In genomic region chr5:151239237-151239861, GRCh38 we compare ENCODE assay signal across 8 cellular contexts. TPM values are rescaled to one million over a fixed set of nuclear protein-coding genes. Genes with fewer than 3 reads are reported as not detected.
DNase-seq lines count a peak whose midpoint lies in the region; ATAC-seq and TF ChIP-seq lines count a peak whose summit lies in the region.

No MANE protein-coding gene starts in this region.

- H3K79me1 ChIP-seq in IMR-90 (ENCODE audit: low read depth in 1 of 2, low read length in 2 of 2): no peaks in the 10 kb centered on the region

- no peak overlapping the region for H3K27ac ChIP-seq in C4-2B
- no peak overlapping the region for H3K27ac ChIP-seq in IMR-90 (ENCODE audit: insufficient read depth, low read length)
- H3K27ac ChIP-seq in dorsolateral prefrontal cortex: no peak overlapping the region
- peak overlapping the region in 1 of 2 donors; percentile 83 for H3K27ac ChIP-seq in lung (ENCODE audit: low read depth in 1 of 2, low read length in 1 of 2)
- H3K27ac ChIP-seq in stomach: peak overlapping the region in 3 of 5 donors; percentile 63 to 85 (median 69)

- H2BK15ac ChIP-seq in IMR-90 (ENCODE audit: low read depth, low read length): no peak overlapping the region

- H3K27me3 ChIP-seq in IMR-90 (ENCODE audit: control insufficient read depth, insufficient read depth, low read length): peaks cover 18% of the 10 kb centered on the region
- H3K27me3 ChIP-seq in dorsolateral prefrontal cortex: no peaks in the 10 kb centered on the region
- no peaks in the 10 kb centered on the region for H3K27me3 ChIP-seq in lung (ENCODE audit: control insufficient read depth, insufficient read depth)
- no peaks in the 10 kb centered on the region for H3K27me3 ChIP-seq in stomach

- H3K9me3 ChIP-seq in IMR-90 (ENCODE audit: control insufficient read depth, insufficient read depth, low read length) (no peaks in the 10 kb centered on the region), lung (ENCODE audit: control insufficient read depth in 2 of 2, insufficient read depth in 1 of 2, low read length in 1 of 2) (no peaks in the 10 kb centered on the region), stomach (no peaks in the 10 kb centered on the region)

- H3K14ac ChIP-seq in IMR-90 (replicated peaks; ENCODE audit: low read depth, low read length): no peak overlapping the region

- H4K8ac ChIP-seq in IMR-90 (ENCODE audit: low read depth in 2 of 2, low read length in 2 of 2): no peak overlapping the region

- no peak overlapping the region for H3K4ac ChIP-seq in IMR-90 (ENCODE audit: low read depth, low read length)

- no peak overlapping the region for H2AK9ac ChIP-seq in IMR-90 (replicated peaks; ENCODE audit: low read depth, low read length, poor library complexity)

- DNase-seq in IMR-90 (peak; percentile 63), T-helper 9 cell (peak; percentile 52), dorsolateral prefrontal cortex (peak; percentile 24 to 77 (median 68)), lung (ENCODE audit: low spot score) (peak; percentile 84), stomach (peak; percentile 80), GF-D8 (lab: John Stamatoyannopoulos, UW) (no peak)

- TF ChIP-seq RAD21 in IMR-90 (IDR thresholded peaks at IDR 0.05; ENCODE audit: low read length): peak; percentile 81

- intact Hi-C loops in IMR-90 (cut with micrococcal nuclease) (loop anchor here (1.0 to 5.0 kb wide), 5 partner anchors 75 to 413 kb away; no protein-coding TSS in a partner anchor), dorsolateral prefrontal cortex (cut with DNase I) (no loop called here), stomach (cut with DNase I; ENCODE audit: low total_unique reads) (no loop called here)

- H3K56ac ChIP-seq in IMR-90 (ENCODE audit: extremely low read depth, insufficient read depth, low read length): no peak overlapping the region

- no peak overlapping the region for H4K91ac ChIP-seq in IMR-90 (ENCODE audit: insufficient read depth, low read depth, low read length)

- no peak overlapping the region for H4K5ac ChIP-seq in IMR-90 (ENCODE audit: low read depth, low read length)

- no peak overlapping the region for H2AFZ ChIP-seq in IMR-90 (replicated peaks; ENCODE audit: low read length, poor library complexity)

- H3K9me1 ChIP-seq in IMR-90 (ENCODE audit: insufficient read depth, low read length): no peaks in the 10 kb centered on the region

- TF ChIP-seq EP300 in stomach (IDR thresholded peaks at IDR 0.05): no peak

- H2BK120ac ChIP-seq in IMR-90 (ENCODE audit: low read depth, low read length): no peak overlapping the region

- no peak overlapping the region for H2BK5ac ChIP-seq in IMR-90 (ENCODE audit: low read depth, low read length, poor library complexity, severe bottlenecking)

- BruUV-seq in IMR-90 (replicated peaks; lab: Mats Ljungman, UMichigan): no TSS peak

- H3K4me2 ChIP-seq in IMR-90 (ENCODE audit: low read depth, low read length): no peak overlapping the region

- no peak overlapping the region for H3K23ac ChIP-seq in IMR-90 (ENCODE audit: low read depth, low read length)

- POLR2A ChIA-PET in IMR-90 (lab: Charles Lee; ENCODE audit: unreplicated experiment): interaction anchor here (0.6 kb wide), 1 partner anchor 97 kb away, joined by 4 read pairs; no protein-coding TSS in a partner anchor

- dilution Hi-C loops in IMR-90 (cut with HindIII; ENCODE audit: low sequenced_read_pairs, unreplicated experiment): no loop called here

- no peak overlapping the region for H3K9ac ChIP-seq in IMR-90 (ENCODE audit: low read depth, low read length)

- TF ChIP-seq POLR2A in GM18505 (IDR thresholded peaks at IDR 0.05; ENCODE audit: borderline replicate concordance, extremely low read depth, insufficient read depth, insufficient read length): no peak
- no peak for TF ChIP-seq POLR2A in IMR-90 (IDR thresholded peaks at IDR 0.05; ENCODE audit: low read depth, low read length)
- no peak for TF ChIP-seq POLR2A in stomach (IDR thresholded peaks at IDR 0.05)

- no peaks in the 10 kb centered on the region for H4K20me1 ChIP-seq in IMR-90 (ENCODE audit: insufficient read depth, low read length)

- WGBS in IMR-90 (ENCODE audit: extremely low coverage in 2 of 2, insufficient read length in 1 of 2), 2 experiments: 0% methylated on average over 2 of the region's 17 CpGs; no CpG with 5 or more reads in 1 of the 2 experiments
- WGBS in lung, 2 donors: 21 to 24% methylated on average over 17 of the region's 17 CpGs
- WGBS in stomach, 5 donors: 19 to 61% (median 22%) methylated on average over 17 of the region's 17 CpGs

- H3K4me1 ChIP-seq in IMR-90 (ENCODE audit: control insufficient read depth, insufficient read depth, low read length) (peaks cover 2% of the 10 kb centered on the region; the same call in 1 of the 2 replicates), lung (ENCODE audit: control insufficient read depth in 2 of 2, insufficient read depth in 2 of 2, low read length in 2 of 2) (peaks cover 0 to 4% of the 10 kb centered on the region in 2 donors), stomach (peaks cover 5 to 23% (median 16%) of the 10 kb centered on the region in 4 donors)

- TF ChIP-seq CTCF in C4-2B (conservative IDR thresholded peaks at IDR 0.05): peak; percentile 96
- TF ChIP-seq CTCF in IMR-90 (conservative IDR thresholded peaks at IDR 0.05; ENCODE audit: low read depth, low read length): peak; percentile 93
- peak in 54 of 56 donors; percentile 45 to 91 (median 80) for TF ChIP-seq CTCF in dorsolateral prefrontal cortex (IDR thresholded peaks at IDR 0.05 in 54 of 56, conservative IDR thresholded peaks at IDR 0.05 in 2 of 56; ENCODE audit: low read depth in 1 of 56, partially characterized antibody in 56 of 56)
- peak; percentile 84 for TF ChIP-seq CTCF in lung (IDR thresholded peaks at IDR 0.05; ENCODE audit: control extremely low read depth, extremely low read depth)
- TF ChIP-seq CTCF in stomach (IDR thresholded peaks at IDR 0.05): peak in 5 of 7 experiments; percentile 44 to 86 (median 50)

- H2AK5ac ChIP-seq in IMR-90 (ENCODE audit: low read depth, low read length): no peak overlapping the region

- CTCF ChIA-PET in IMR-90 (lab: Yijun Ruan, JAX): interaction anchor here (0.5 to 1.5 kb wide), 15 partner anchors 9 to 532 kb away, joined by 3 to 12 read pairs (median 3); partner anchors contain the start of genes CCDC69 and GM2A

- no peaks in the 10 kb centered on the region for H3K36me3 ChIP-seq in IMR-90 (ENCODE audit: control insufficient read depth, insufficient read depth, low read length)
- no peaks in the 10 kb centered on the region for H3K36me3 ChIP-seq in lung (ENCODE audit: control insufficient read depth in 2 of 2, insufficient read depth in 2 of 2, low read length in 2 of 2)
- H3K36me3 ChIP-seq in stomach: no peaks in the 10 kb centered on the region

- H2BK20ac ChIP-seq in IMR-90 (ENCODE audit: low read depth, low read length): no peak overlapping the region

- ATAC-seq in GM18505 (IDR thresholded peaks at IDR 0.05; ENCODE audit: unreplicated experiment) (peak; percentile 44), IMR-90 (ENCODE audit: low read depth) (peak; percentile 99), lung (ENCODE audit: insufficient read depth, low FRiP score) (peak; percentile 65)

- in situ Hi-C loops in IMR-90 (cut with MboI; ENCODE audit: low sequenced_read_pairs): loop anchor here (5.0 kb wide), 1 partner anchor 117 kb away; no protein-coding TSS in a partner anchor

- no peak overlapping the region for H3K4me3 ChIP-seq in IMR-90 (ENCODE audit: insufficient read depth, low read depth, low read length)
- peak overlapping the region in 1 of 59 donors; percentile 30 for H3K4me3 ChIP-seq in dorsolateral prefrontal cortex
- H3K4me3 ChIP-seq in lung: no peak overlapping the region
- peak overlapping the region; percentile 16 to 29 (median 22) for H3K4me3 ChIP-seq in stomach

- H3K18ac ChIP-seq in IMR-90 (ENCODE audit: low read depth, low read length): no peak overlapping the region

TF ChIP-seq in IMR-90, 13 proteins besides CTCF, POLR2A, EP300 and RAD21:
- TF ChIP-seq, protein P1, sequence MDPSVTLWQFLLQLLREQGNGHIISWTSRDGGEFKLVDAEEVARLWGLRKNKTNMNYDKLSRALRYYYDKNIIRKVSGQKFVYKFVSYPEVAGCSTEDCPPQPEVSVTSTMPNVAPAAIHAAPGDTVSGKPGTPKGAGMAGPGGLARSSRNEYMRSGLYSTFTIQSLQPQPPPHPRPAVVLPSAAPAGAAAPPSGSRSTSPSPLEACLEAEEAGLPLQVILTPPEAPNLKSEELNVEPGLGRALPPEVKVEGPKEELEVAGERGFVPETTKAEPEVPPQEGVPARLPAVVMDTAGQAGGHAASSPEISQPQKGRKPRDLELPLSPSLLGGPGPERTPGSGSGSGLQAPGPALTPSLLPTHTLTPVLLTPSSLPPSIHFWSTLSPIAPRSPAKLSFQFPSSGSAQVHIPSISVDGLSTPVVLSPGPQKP (IDR thresholded peaks at IDR 0.05; ENCODE audit: borderline replicate concordance, low read depth, low read length): no peak
- peak; percentile 60 for TF ChIP-seq SMC3 (IDR thresholded peaks at IDR 0.05; ENCODE audit: low read depth, low read length)

RNA-seq across cellular contexts. Expression of gene GM2A, which starts 13.6 kb away (rescaled TPM):
- 18.5 and 18.6 TPM in 2 replicates for total RNA-seq in IMR-90 (2012; rRNA removed)
- polyA plus RNA-seq in IMR-90 (2012; rRNA removed): 12.8 and 13.8 TPM in 2 replicates
- 8.0 and 9.9 TPM in 2 replicates for polyA plus RNA-seq in IMR-90 (2012; cell fraction: cytosol; rRNA removed)
- polyA plus RNA-seq in IMR-90 (2012; cell fraction: nucleus; rRNA removed; ENCODE audit: low replicate concordance): 2.0 and 3.1 TPM in 2 replicates
- 10 to 100 TPM; 25.4 to 82.0 (median 40.5) TPM for total RNA-seq in dorsolateral prefrontal cortex
- total RNA-seq in lung: 10 to 100 TPM; 31.3 to 78.7 TPM
- 10 to 100 TPM; 36.5 to 39.7 TPM for polyA plus RNA-seq in lung
- 10 to 100 TPM in 4 of 5 donors, 1 to 10 TPM in 1; 3.5 to 57.2 (median 21.4) TPM for total RNA-seq in stomach
- 10 to 100 TPM in 1 of 3 donors, 1 to 10 TPM in 2; 3.2 to 27.7 (median 9.2) TPM for polyA plus RNA-seq in stomach

RNA-seq across cellular contexts. Expression of gene CCDC69, which starts 15.5 kb away (rescaled TPM):
- total RNA-seq in IMR-90 (2012; rRNA removed): 0.36 and 0.56 TPM in 2 replicates
- polyA plus RNA-seq in IMR-90 (2012; rRNA removed): 0.36 and 0.48 TPM in 2 replicates
- 0.25 and 0.31 TPM in 2 replicates for polyA plus RNA-seq in IMR-90 (2012; cell fraction: cytosol; rRNA removed)
- 0.11 and 0.24 TPM in 2 replicates for polyA plus RNA-seq in IMR-90 (2012; cell fraction: nucleus; rRNA removed; ENCODE audit: low replicate concordance)
- total RNA-seq in dorsolateral prefrontal cortex: 10 to 100 TPM in 50 of 120 experiments, 1 to 10 TPM in 70; 4.3 to 17.0 (median 9.2) TPM
- total RNA-seq in lung: 10 to 100 TPM; 15.4 to 69.0 TPM
- 10 to 100 TPM; 54.7 to 73.6 TPM for polyA plus RNA-seq in lung
- total RNA-seq in stomach: 100 to 1,000 TPM in 1 of 5 donors, 10 to 100 TPM in 3, 1 to 10 TPM in 1; 5.5 to 173 (median 36.2) TPM
- 10 to 100 TPM; 24.9 to 33.4 (median 28.6) TPM for polyA plus RNA-seq in stomach

Comparison
In these comparisons a context has a peak if more than half of its experiments do, and no peak if none do; other contexts are left out.
1. H3K27ac ChIP-seq: peak in stomach (3 of 5); none in C4-2B (single experiment), IMR-90 (single experiment) and dorsolateral prefrontal cortex (0 of 59).
2. ATAC-seq: peak in every context shown above with its lines; median percentile 99 in IMR-90; 65 in lung; 44 in GM18505.
3. H3K4me3 ChIP-seq: peak in stomach (4 of 4); none in IMR-90 (single experiment) and lung (single experiment).
4. Peak in every context shown above with its lines, with median percentiles within 50 percentile points of each other: CTCF ChIP-seq.